Comparison of ENCODE assay signal across 1 cellular context in the genomic region with DNA sequence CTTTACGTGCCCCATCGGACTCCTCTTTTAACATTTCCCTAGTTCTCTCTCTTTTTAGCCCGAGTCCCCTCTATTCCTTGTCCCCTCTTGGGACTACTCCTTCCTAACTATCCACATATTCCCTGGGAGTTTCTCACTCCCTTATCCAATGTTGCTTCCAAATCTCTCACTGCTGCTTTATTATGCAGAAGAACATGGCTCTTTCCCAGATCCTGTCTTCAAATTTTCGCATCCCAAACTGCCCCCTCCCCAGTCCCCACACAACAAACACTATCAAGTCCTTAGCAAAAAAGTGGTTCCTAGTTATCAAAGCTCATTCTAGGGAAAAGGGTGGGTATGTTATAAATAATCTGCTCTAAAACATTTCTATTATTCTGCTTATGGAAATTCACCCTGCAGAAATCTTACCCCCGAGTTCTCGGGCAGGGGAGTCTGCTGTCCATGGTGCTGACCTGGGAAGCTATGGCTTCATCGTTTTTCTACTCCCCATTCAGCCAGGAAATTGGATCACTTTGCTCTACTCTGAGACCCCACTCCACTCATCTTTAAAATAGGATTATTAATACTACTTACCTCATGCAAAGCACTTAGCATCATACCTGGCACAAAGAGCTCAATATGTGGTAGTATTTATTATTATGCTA.
TF ChIP-seq lines count a peak whose summit lies in the region.

No MANE protein-coding gene starts in this region.

TF ChIP-seq in HepG2, 621 proteins besides CTCF, POLR2A, EP300 and RAD21 (continued from another document and continues in another):
- TF ChIP-seq, protein P1, sequence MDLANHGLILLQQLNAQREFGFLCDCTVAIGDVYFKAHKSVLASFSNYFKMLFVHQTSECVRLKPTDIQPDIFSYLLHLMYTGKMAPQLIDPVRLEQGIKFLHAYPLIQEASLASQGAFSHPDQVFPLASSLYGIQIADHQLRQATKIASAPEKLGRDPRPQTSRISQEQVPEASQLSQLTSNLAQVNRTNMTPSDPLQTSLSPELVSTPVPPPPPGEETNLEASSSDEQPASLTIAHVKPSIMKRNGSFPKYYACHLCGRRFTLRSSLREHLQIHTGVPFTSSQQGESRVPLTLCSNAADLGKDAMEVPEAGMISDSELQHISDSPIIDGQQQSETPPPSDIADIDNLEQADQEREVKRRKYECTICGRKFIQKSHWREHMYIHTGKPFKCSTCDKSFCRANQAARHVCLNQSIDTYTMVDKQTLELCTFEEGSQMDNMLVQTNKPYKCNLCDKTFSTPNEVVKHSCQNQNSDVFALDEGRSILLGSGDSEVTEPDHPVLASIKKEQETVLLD (CRISPR knock-in tag; IDR thresholded peaks at IDR 0.05; ENCODE audit: low read depth): no peak
- TF ChIP-seq KDM5B (CRISPR knock-in tag; IDR thresholded peaks at IDR 0.05; ENCODE audit: borderline replicate concordance) (no peak), SOX13 (IDR thresholded peaks at IDR 0.05) (no peak), SOX13 (CRISPR knock-in tag; conservative IDR thresholded peaks at IDR 0.05 in 1 of 2, IDR thresholded peaks at IDR 0.05 in 1 of 2) (peak in 1 of 2 experiments; percentile 40; a peak in 2 of 4 replicates), KAT8 (CRISPR knock-in tag; IDR thresholded peaks at IDR 0.05) (peak; percentile 61; the same call in 1 of the 2 replicates), ZNF703 (CRISPR knock-in tag; IDR thresholded peaks at IDR 0.05; ENCODE audit: borderline replicate concordance) (no peak), ZNF335 (CRISPR knock-in tag; IDR thresholded peaks at IDR 0.05) (peak; percentile 84), ZNF780A (CRISPR knock-in tag; IDR thresholded peaks at IDR 0.05) (no peak), ZNF446 (CRISPR knock-in tag; IDR thresholded peaks at IDR 0.05) (no peak), POGZ (CRISPR knock-in tag; IDR thresholded peaks at IDR 0.05) (no peak), ZNF564 (CRISPR knock-in tag; IDR thresholded peaks at IDR 0.05) (no peak), HNF4A (CRISPR knock-in tag; IDR thresholded peaks at IDR 0.05) (no peak), ZNF530 (CRISPR knock-in tag; IDR thresholded peaks at IDR 0.05; ENCODE audit: low read depth) (no peak), ZNF563 (CRISPR knock-in tag; IDR thresholded peaks at IDR 0.05) (no peak), RFX3 (CRISPR knock-in tag; IDR thresholded peaks at IDR 0.05) (0 out of 2 replicates have a peak, but pooled peaks have one; percentile 15), ISL2 (CRISPR knock-in tag; IDR thresholded peaks at IDR 0.05) (peak; percentile 33; the same call in 1 of the 2 replicates)
- TF ChIP-seq, protein P2, sequence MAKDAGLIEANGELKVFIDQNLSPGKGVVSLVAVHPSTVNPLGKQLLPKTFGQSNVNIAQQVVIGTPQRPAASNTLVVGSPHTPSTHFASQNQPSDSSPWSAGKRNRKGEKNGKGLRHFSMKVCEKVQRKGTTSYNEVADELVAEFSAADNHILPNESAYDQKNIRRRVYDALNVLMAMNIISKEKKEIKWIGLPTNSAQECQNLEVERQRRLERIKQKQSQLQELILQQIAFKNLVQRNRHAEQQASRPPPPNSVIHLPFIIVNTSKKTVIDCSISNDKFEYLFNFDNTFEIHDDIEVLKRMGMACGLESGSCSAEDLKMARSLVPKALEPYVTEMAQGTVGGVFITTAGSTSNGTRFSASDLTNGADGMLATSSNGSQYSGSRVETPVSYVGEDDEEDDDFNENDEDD (CRISPR knock-in tag; IDR thresholded peaks at IDR 0.05; ENCODE audit: borderline replicate concordance): no peak
- TF ChIP-seq, protein P3, sequence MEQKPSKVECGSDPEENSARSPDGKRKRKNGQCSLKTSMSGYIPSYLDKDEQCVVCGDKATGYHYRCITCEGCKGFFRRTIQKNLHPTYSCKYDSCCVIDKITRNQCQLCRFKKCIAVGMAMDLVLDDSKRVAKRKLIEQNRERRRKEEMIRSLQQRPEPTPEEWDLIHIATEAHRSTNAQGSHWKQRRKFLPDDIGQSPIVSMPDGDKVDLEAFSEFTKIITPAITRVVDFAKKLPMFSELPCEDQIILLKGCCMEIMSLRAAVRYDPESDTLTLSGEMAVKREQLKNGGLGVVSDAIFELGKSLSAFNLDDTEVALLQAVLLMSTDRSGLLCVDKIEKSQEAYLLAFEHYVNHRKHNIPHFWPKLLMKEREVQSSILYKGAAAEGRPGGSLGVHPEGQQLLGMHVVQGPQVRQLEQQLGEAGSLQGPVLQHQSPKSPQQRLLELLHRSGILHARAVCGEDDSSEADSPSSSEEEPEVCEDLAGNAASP (CRISPR knock-in tag; IDR thresholded peaks at IDR 0.05; ENCODE audit: borderline replicate concordance): peak; percentile 73; the same call in 1 of the 2 replicates
- TF ChIP-seq, protein P4, sequence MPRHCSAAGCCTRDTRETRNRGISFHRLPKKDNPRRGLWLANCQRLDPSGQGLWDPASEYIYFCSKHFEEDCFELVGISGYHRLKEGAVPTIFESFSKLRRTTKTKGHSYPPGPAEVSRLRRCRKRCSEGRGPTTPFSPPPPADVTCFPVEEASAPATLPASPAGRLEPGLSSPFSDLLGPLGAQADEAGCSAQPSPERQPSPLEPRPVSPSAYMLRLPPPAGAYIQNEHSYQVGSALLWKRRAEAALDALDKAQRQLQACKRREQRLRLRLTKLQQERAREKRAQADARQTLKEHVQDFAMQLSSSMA (CRISPR knock-in tag; IDR thresholded peaks at IDR 0.05): no peak
- TF ChIP-seq, protein P5, sequence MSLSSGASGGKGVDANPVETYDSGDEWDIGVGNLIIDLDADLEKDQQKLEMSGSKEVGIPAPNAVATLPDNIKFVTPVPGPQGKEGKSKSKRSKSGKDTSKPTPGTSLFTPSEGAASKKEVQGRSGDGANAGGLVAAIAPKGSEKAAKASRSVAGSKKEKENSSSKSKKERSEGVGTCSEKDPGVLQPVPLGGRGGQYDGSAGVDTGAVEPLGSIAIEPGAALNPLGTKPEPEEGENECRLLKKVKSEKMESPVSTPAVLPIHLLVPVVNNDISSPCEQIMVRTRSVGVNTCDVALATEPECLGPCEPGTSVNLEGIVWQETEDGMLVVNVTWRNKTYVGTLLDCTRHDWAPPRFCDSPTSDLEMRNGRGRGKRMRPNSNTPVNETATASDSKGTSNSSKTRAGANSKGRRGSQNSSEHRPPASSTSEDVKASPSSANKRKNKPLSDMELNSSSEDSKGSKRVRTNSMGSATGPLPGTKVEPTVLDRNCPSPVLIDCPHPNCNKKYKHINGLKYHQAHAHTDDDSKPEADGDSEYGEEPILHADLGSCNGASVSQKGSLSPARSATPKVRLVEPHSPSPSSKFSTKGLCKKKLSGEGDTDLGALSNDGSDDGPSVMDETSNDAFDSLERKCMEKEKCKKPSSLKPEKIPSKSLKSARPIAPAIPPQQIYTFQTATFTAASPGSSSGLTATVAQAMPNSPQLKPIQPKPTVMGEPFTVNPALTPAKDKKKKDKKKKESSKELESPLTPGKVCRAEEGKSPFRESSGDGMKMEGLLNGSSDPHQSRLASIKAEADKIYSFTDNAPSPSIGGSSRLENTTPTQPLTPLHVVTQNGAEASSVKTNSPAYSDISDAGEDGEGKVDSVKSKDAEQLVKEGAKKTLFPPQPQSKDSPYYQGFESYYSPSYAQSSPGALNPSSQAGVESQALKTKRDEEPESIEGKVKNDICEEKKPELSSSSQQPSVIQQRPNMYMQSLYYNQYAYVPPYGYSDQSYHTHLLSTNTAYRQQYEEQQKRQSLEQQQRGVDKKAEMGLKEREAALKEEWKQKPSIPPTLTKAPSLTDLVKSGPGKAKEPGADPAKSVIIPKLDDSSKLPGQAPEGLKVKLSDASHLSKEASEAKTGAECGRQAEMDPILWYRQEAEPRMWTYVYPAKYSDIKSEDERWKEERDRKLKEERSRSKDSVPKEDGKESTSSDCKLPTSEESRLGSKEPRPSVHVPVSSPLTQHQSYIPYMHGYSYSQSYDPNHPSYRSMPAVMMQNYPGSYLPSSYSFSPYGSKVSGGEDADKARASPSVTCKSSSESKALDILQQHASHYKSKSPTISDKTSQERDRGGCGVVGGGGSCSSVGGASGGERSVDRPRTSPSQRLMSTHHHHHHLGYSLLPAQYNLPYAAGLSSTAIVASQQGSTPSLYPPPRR (CRISPR knock-in tag; IDR thresholded peaks at IDR 0.05; ENCODE audit: borderline replicate concordance): no peak
- TF ChIP-seq, protein P6, sequence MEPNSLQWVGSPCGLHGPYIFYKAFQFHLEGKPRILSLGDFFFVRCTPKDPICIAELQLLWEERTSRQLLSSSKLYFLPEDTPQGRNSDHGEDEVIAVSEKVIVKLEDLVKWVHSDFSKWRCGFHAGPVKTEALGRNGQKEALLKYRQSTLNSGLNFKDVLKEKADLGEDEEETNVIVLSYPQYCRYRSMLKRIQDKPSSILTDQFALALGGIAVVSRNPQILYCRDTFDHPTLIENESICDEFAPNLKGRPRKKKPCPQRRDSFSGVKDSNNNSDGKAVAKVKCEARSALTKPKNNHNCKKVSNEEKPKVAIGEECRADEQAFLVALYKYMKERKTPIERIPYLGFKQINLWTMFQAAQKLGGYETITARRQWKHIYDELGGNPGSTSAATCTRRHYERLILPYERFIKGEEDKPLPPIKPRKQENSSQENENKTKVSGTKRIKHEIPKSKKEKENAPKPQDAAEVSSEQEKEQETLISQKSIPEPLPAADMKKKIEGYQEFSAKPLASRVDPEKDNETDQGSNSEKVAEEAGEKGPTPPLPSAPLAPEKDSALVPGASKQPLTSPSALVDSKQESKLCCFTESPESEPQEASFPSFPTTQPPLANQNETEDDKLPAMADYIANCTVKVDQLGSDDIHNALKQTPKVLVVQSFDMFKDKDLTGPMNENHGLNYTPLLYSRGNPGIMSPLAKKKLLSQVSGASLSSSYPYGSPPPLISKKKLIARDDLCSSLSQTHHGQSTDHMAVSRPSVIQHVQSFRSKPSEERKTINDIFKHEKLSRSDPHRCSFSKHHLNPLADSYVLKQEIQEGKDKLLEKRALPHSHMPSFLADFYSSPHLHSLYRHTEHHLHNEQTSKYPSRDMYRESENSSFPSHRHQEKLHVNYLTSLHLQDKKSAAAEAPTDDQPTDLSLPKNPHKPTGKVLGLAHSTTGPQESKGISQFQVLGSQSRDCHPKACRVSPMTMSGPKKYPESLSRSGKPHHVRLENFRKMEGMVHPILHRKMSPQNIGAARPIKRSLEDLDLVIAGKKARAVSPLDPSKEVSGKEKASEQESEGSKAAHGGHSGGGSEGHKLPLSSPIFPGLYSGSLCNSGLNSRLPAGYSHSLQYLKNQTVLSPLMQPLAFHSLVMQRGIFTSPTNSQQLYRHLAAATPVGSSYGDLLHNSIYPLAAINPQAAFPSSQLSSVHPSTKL (CRISPR knock-in tag; IDR thresholded peaks at IDR 0.05): 0 out of 2 replicates have a peak, but pooled peaks have one; percentile 41
- TF ChIP-seq, protein P7, sequence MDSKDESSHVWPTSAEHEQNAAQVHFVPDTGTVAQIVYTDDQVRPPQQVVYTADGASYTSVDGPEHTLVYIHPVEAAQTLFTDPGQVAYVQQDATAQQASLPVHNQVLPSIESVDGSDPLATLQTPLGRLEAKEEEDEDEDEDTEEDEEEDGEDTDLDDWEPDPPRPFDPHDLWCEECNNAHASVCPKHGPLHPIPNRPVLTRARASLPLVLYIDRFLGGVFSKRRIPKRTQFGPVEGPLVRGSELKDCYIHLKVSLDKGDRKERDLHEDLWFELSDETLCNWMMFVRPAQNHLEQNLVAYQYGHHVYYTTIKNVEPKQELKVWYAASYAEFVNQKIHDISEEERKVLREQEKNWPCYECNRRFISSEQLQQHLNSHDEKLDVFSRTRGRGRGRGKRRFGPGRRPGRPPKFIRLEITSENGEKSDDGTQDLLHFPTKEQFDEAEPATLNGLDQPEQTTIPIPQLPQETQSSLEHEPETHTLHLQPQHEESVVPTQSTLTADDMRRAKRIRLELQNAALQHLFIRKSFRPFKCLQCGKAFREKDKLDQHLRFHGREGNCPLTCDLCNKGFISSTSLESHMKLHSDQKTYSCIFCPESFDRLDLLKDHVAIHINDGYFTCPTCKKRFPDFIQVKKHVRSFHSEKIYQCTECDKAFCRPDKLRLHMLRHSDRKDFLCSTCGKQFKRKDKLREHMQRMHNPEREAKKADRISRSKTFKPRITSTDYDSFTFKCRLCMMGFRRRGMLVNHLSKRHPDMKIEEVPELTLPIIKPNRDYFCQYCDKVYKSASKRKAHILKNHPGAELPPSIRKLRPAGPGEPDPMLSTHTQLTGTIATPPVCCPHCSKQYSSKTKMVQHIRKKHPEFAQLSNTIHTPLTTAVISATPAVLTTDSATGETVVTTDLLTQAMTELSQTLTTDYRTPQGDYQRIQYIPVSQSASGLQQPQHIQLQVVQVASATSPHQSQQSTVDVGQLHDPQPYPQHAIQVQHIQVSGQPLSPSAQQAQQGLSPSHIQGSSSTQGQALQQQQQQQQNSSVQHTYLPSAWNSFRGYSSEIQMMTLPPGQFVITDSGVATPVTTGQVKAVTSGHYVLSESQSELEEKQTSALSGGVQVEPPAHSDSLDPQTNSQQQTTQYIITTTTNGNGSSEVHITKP (CRISPR knock-in tag; IDR thresholded peaks at IDR 0.05; ENCODE audit: low read depth): no peak
- TF ChIP-seq, protein P8, sequence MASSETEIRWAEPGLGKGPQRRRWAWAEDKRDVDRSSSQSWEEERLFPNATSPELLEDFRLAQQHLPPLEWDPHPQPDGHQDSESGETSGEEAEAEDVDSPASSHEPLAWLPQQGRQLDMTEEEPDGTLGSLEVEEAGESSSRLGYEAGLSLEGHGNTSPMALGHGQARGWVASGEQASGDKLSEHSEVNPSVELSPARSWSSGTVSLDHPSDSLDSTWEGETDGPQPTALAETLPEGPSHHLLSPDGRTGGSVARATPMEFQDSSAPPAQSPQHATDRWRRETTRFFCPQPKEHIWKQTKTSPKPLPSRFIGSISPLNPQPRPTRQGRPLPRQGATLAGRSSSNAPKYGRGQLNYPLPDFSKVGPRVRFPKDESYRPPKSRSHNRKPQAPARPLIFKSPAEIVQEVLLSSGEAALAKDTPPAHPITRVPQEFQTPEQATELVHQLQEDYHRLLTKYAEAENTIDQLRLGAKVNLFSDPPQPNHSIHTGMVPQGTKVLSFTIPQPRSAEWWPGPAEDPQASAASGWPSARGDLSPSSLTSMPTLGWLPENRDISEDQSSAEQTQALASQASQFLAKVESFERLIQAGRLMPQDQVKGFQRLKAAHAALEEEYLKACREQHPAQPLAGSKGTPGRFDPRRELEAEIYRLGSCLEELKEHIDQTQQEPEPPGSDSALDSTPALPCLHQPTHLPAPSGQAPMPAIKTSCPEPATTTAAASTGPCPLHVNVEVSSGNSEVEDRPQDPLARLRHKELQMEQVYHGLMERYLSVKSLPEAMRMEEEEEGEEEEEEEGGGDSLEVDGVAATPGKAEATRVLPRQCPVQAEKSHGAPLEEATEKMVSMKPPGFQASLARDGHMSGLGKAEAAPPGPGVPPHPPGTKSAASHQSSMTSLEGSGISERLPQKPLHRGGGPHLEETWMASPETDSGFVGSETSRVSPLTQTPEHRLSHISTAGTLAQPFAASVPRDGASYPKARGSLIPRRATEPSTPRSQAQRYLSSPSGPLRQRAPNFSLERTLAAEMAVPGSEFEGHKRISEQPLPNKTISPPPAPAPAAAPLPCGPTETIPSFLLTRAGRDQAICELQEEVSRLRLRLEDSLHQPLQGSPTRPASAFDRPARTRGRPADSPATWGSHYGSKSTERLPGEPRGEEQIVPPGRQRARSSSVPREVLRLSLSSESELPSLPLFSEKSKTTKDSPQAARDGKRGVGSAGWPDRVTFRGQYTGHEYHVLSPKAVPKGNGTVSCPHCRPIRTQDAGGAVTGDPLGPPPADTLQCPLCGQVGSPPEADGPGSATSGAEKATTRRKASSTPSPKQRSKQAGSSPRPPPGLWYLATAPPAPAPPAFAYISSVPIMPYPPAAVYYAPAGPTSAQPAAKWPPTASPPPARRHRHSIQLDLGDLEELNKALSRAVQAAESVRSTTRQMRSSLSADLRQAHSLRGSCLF (CRISPR knock-in tag; IDR thresholded peaks at IDR 0.05; ENCODE audit: borderline replicate concordance): peak; percentile 57; the same call in 1 of the 2 replicates
- TF ChIP-seq, protein P9, sequence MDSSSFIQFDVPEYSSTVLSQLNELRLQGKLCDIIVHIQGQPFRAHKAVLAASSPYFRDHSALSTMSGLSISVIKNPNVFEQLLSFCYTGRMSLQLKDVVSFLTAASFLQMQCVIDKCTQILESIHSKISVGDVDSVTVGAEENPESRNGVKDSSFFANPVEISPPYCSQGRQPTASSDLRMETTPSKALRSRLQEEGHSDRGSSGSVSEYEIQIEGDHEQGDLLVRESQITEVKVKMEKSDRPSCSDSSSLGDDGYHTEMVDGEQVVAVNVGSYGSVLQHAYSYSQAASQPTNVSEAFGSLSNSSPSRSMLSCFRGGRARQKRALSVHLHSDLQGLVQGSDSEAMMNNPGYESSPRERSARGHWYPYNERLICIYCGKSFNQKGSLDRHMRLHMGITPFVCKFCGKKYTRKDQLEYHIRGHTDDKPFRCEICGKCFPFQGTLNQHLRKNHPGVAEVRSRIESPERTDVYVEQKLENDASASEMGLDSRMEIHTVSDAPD (CRISPR knock-in tag; IDR thresholded peaks at IDR 0.05): no peak
